In genomic region chr5:69007726-69008368, GRCh38 we compare ENCODE assay signal across 8 cellular contexts.
DNase-seq lines count a peak whose midpoint lies in the region; ATAC-seq lines count a peak whose summit lies in the region.

No MANE protein-coding gene starts in this region.

- H3K4me1 Mint-ChIP-seq in activated naive CD8-positive, alpha-beta T cell treated with anti-CD3 and anti-CD28 coated beads, Interleukin-2, amount 10 ng/mL, durations not matched to agents 7 days and 5 days: peaks cover 3% of the 10 kb centered on the region

- H3K36me3 Mint-ChIP-seq in activated naive CD8-positive, alpha-beta T cell treated with anti-CD3 and anti-CD28 coated beads, Interleukin-2, amount 10 ng/mL, durations not matched to agents 7 days and 5 days: no peaks in the 10 kb centered on the region

- DNase-seq in EL (peak; percentile 56), KBM-7 (peak; percentile 64), SKM-1 (lab: John Stamatoyannopoulos, UW; ENCODE audit: unreplicated experiment) (peak; percentile 38), left cardiac atrium (peak; percentile 34), retina (peak; percentile 51), GOT3 (lab: John Stamatoyannopoulos, UW) (no peak)
- peak; percentile 74 for DNase-seq in activated naive CD8-positive, alpha-beta T cell treated with anti-CD3 and anti-CD28 coated beads, Interleukin-2, amount 10 ng/mL, durations not matched to agents 7 days and 5 days

- H3K27ac Mint-ChIP-seq in activated naive CD8-positive, alpha-beta T cell treated with anti-CD3 and anti-CD28 coated beads, Interleukin-2, amount 10 ng/mL, durations not matched to agents 7 days and 5 days: no peak overlapping the region

- intact Hi-C loops in left cardiac atrium (cut with DNase I): loop anchor here in 1 of 2 donors (2.0 kb wide), 1 partner anchor 721 kb away; no protein-coding TSS in a partner anchor

- in situ Hi-C loops in KBM-7 (cut with MboI; ENCODE audit: low pct_unique_long_range_greater_than_20kb, low sequenced_read_pairs): no loop called here

- POLR2A ChIA-PET in activated naive CD8-positive, alpha-beta T cell treated with anti-CD3 and anti-CD28 coated beads, Interleukin-2, amount 10 ng/mL, durations not matched to agents 7 days and 5 days (lab: Charles Lee): no interaction called here

- H3K27me3 Mint-ChIP-seq in activated naive CD8-positive, alpha-beta T cell treated with anti-CD3 and anti-CD28 coated beads, Interleukin-2, amount 10 ng/mL, durations not matched to agents 7 days and 5 days: peaks cover 31% of the 10 kb centered on the region

- H3K4me3 Mint-ChIP-seq in activated naive CD8-positive, alpha-beta T cell treated with anti-CD3 and anti-CD28 coated beads, Interleukin-2, amount 10 ng/mL, durations not matched to agents 7 days and 5 days: no peak overlapping the region

- no peaks in the 10 kb centered on the region for H3K9me3 Mint-ChIP-seq in activated naive CD8-positive, alpha-beta T cell treated with anti-CD3 and anti-CD28 coated beads, Interleukin-2, amount 10 ng/mL, durations not matched to agents 7 days and 5 days

- ATAC-seq in GM21515 (IDR thresholded peaks at IDR 0.05; ENCODE audit: unreplicated experiment) (peak; percentile 80), left cardiac atrium (peak; percentile 71)
- ATAC-seq in activated naive CD8-positive, alpha-beta T cell treated with anti-CD3 and anti-CD28 coated beads, Interleukin-2, amount 10 ng/mL, durations not matched to agents 7 days and 5 days (ENCODE audit: low read depth): peak; percentile 60
